ENCODE assay signal across 1 cellular context in genomic region chr15:57861039-57861638, GRCh38.
TF ChIP-seq lines count a peak whose summit lies in the region.

No MANE protein-coding gene starts in this region.

TF ChIP-seq in WTC11, 78 proteins besides CTCF, POLR2A, EP300 and RAD21 (continued from another document):
- TF ChIP-seq ARID4B (CRISPR knock-in tag; IDR thresholded peaks at IDR 0.05; ENCODE audit: borderline replicate concordance) (no peak), NFYB (CRISPR knock-in tag; conservative IDR thresholded peaks at IDR 0.05; ENCODE audit: low read depth) (no peak)
